16 cellular contexts compared by ENCODE assay signal in the genomic region with DNA sequence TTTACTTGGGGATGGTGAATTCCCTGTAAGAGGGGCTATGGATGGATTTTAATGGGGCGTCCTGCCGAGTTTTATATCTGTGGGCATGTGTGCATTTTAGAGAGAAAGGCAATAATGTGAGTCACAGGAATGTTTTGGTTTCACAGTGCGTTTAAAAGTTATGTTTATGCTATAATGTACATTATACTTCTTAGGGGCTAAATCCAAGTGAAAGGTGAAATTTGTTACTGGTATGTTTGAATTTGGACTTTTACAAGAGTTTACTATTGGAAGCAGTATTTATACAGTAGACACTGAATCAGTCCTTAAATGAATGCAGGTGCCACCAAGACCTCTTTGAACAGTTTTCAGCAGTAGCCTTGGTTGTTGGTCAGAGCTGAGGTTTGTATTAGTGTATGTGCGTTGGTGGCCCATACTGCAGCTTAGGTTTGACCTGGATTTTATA. TPM values are rescaled to one million over a fixed set of nuclear protein-coding genes. Genes with fewer than 3 reads are reported as not detected.
DNase-seq lines count a peak whose midpoint lies in the region; ATAC-seq and TF ChIP-seq lines count a peak whose summit lies in the region.
"Had no signal": no experiment of that assay in that cellular context is flagged by ENCODE, and none has a peak within 500 bp of the region (broad histone marks: within the 10 kb centered on the region; RNA-seq: fewer than 3 reads in every experiment).

No MANE protein-coding gene starts in this region.

- BruUV-seq in A673 (replicated peaks; lab: Mats Ljungman, UMichigan) (no TSS peak), OCI-LY7 (replicated peaks; lab: Mats Ljungman, UMichigan) (no TSS peak)

- no peak overlapping the region for H3K27ac ChIP-seq in A673 (ENCODE audit: low read depth, low read length, poor library complexity, severe bottlenecking)
- no peak overlapping the region for H3K27ac ChIP-seq in DND-41 (ENCODE audit: low read length)
- H3K27ac ChIP-seq in OCI-LY7 (ENCODE audit: low read depth, low read length, poor library complexity, severe bottlenecking), result no peak overlapping the region
- H3K27ac ChIP-seq in fibroblast of lung (ENCODE audit: insufficient read depth, low read length), result no peak overlapping the region
- H3K27ac ChIP-seq: gastroesophageal sphincter, left lung, parathyroid adenoma had no signal

- TF ChIP-seq CTCF in A673 (conservative IDR thresholded peaks at IDR 0.05; ENCODE audit: low read depth, low read length) (no peak), DND-41 (IDR thresholded peaks at IDR 0.05; ENCODE audit: borderline replicate concordance, extremely low read depth, low read length, poor library complexity, severe bottlenecking) (no peak), OCI-LY7 (conservative IDR thresholded peaks at IDR 0.05; ENCODE audit: low read length) (no peak), fibroblast of lung (conservative IDR thresholded peaks at IDR 0.05 in 1 of 2, IDR thresholded peaks at IDR 0.05 in 1 of 2; ENCODE audit: low read depth in 1 of 2, low read length in 2 of 2) (no peak)

- no peak for ATAC-seq in DND-41 (ENCODE audit: insufficient read depth, low read depth)
- no peak for ATAC-seq in HG03097 (IDR thresholded peaks at IDR 0.05; ENCODE audit: low FRiP score, unreplicated experiment)
- no peak for ATAC-seq in HG03354 (IDR thresholded peaks at IDR 0.05; ENCODE audit: poor library complexity, severe bottlenecking, unreplicated experiment)
- no peak for ATAC-seq in left lobe of liver
- ATAC-seq: gastroesophageal sphincter, left lung had no signal

- no peaks in the 10 kb centered on the region for H3K9me2 ChIP-seq in OCI-LY7 (ENCODE audit: insufficient read depth, low read length)

- CTCF ChIA-PET in A673 (lab: Charles Lee), result no interaction called here
- CTCF ChIA-PET in OCI-LY7 (lab: Charles Lee; ENCODE audit: unreplicated experiment), result interaction anchor here (0.7 kb wide), 1 partner anchor 15 kb away, joined by 4 read pairs; no protein-coding TSS in a partner anchor

- intact Hi-C loops in A673 (cut with micrococcal nuclease; ENCODE audit: unreplicated experiment) (loop anchor here (10.0 kb wide), 1 partner anchor 217 kb away; no protein-coding TSS in a partner anchor), OCI-LY7 (cut with micrococcal nuclease; ENCODE audit: unreplicated experiment) (no loop called here)

- H3K4me1 ChIP-seq in A673 (ENCODE audit: insufficient read depth, low read length, poor library complexity, severe bottlenecking), result peaks cover 4% of the 10 kb centered on the region
- peaks cover 44% of the 10 kb centered on the region for H3K4me1 ChIP-seq in DND-41 (ENCODE audit: insufficient read depth, low read length)
- H3K4me1 ChIP-seq in OCI-LY7 (ENCODE audit: insufficient read depth, low read length, poor library complexity, severe bottlenecking), result peaks cover 38% of the 10 kb centered on the region
- H3K4me1 ChIP-seq in fibroblast of lung (ENCODE audit: control insufficient read depth, extremely low read depth, insufficient read depth, low read length), result no peaks in the 10 kb centered on the region
- H3K4me1 ChIP-seq: parathyroid adenoma had no signal

- H3K9ac ChIP-seq in DND-41 (ENCODE audit: low read depth, low read length), result no peak overlapping the region
- H3K9ac ChIP-seq in fibroblast of lung (ENCODE audit: insufficient read depth, low read length), result no peak overlapping the region
- H3K9ac ChIP-seq: parathyroid adenoma had no signal

- no peaks in the 10 kb centered on the region for H3K9me3 ChIP-seq in A673 (ENCODE audit: low read depth, low read length, poor library complexity, severe bottlenecking)
- no peaks in the 10 kb centered on the region for H3K9me3 ChIP-seq in DND-41 (ENCODE audit: insufficient read depth, low read length, severe bottlenecking)
- H3K9me3 ChIP-seq in OCI-LY7 (ENCODE audit: low read length), result no peaks in the 10 kb centered on the region
- H3K9me3 ChIP-seq in fibroblast of lung (ENCODE audit: control insufficient read depth, insufficient read depth, low read depth, low read length), result no peaks in the 10 kb centered on the region
- H3K9me3 ChIP-seq: gastroesophageal sphincter, left lung had no signal

- H4K20me1 ChIP-seq in DND-41 (ENCODE audit: insufficient read depth, low read length) (peaks cover 17% of the 10 kb centered on the region), OCI-LY7 (ENCODE audit: insufficient read depth, low read length) (peaks cover 12% of the 10 kb centered on the region; the same call in 1 of the 2 replicates), fibroblast of lung (ENCODE audit: control insufficient read depth, extremely low read depth, insufficient read depth, low read length) (no peaks in the 10 kb centered on the region)

- H3K36me3 ChIP-seq in A673 (ENCODE audit: insufficient read depth, low read length, poor library complexity, severe bottlenecking) (no peaks in the 10 kb centered on the region), DND-41 (ENCODE audit: insufficient read depth, low read length) (no peaks in the 10 kb centered on the region; the same call in 1 of the 2 replicates), OCI-LY7 (ENCODE audit: insufficient read depth, low read length) (no peaks in the 10 kb centered on the region), fibroblast of lung (ENCODE audit: control insufficient read depth, insufficient read depth, low read length) (no peaks in the 10 kb centered on the region)
- H3K36me3 ChIP-seq: gastroesophageal sphincter, left lung had no signal

- DNase-seq in A673 (ENCODE audit: low spot score) (peak; percentile 11), DND-41 (no peak), OCI-LY7 (ENCODE audit: low spot score) (no peak), fibroblast of lung (ENCODE audit: low read depth in 2 of 2) (peak in 1 of 2 donors; percentile 59), left lobe of liver (ENCODE audit: low spot score) (no peak)
- DNase-seq in activated CD4-positive, alpha-beta T cell treated with anti-CD3 and anti-CD28 coated beads for 4 hours, result no peak
- DNase-seq: activated gamma-delta T cell; aorta; GOT3; left lung; NK-92 treated with Interleukin-12 subunit alpha and Interleukin-12 subunit beta, amount 100 ng/mL, for 24 hours; small intestine had no signal

- H2AFZ ChIP-seq in DND-41 (ENCODE audit: low read depth, low read length), result no peak overlapping the region
- H2AFZ ChIP-seq in OCI-LY7 (ENCODE audit: low read length), result no peak overlapping the region
- no peak overlapping the region for H2AFZ ChIP-seq in fibroblast of lung (ENCODE audit: low read length)
- H2AFZ ChIP-seq: parathyroid adenoma had no signal

- POLR2A ChIA-PET in A673 (lab: Charles Lee; ENCODE audit: low non-redundant PET) (no interaction called here), OCI-LY7 (lab: Charles Lee) (interaction anchor here (0.6 to 1.0 kb wide), 2 partner anchors 13 to 33 kb away, joined by 3 to 4 read pairs; no protein-coding TSS in a partner anchor)

- H3K27me3 ChIP-seq in A673 (replicated peaks; ENCODE audit: insufficient read depth, low read depth, low read length, poor library complexity) (peaks cover 12% of the 10 kb centered on the region), DND-41 (ENCODE audit: insufficient read depth, low read length, poor library complexity) (no peaks in the 10 kb centered on the region), fibroblast of lung (ENCODE audit: control insufficient read depth, insufficient read depth, low read length) (no peaks in the 10 kb centered on the region)
- H3K27me3 ChIP-seq: gastroesophageal sphincter had no signal

- H3K4me3 ChIP-seq in A673 (ENCODE audit: low read depth, low read length, poor library complexity, severe bottlenecking) (no peak overlapping the region), DND-41 (ENCODE audit: low read depth in 1 of 2, low read length in 2 of 2) (no peak overlapping the region), OCI-LY7 (ENCODE audit: low read depth, low read length, poor library complexity, severe bottlenecking) (no peak overlapping the region), fibroblast of lung (replicated peaks in 1 of 4; ENCODE audit: control extremely low read depth in 1 of 4, insufficient read depth in 1 of 4, low read depth in 3 of 4, low read length in 4 of 4) (peak overlapping the region in 1 of 4 experiments; percentile 27)
- H3K4me3 ChIP-seq: gastroesophageal sphincter, left lung had no signal

- H3K79me2 ChIP-seq in DND-41 (ENCODE audit: insufficient read depth, low read length) (peaks cover 71% of the 10 kb centered on the region), OCI-LY7 (ENCODE audit: insufficient read depth, low read depth, low read length) (peaks cover 64% of the 10 kb centered on the region; the same call in 1 of the 2 replicates), fibroblast of lung (ENCODE audit: control insufficient read depth, insufficient read depth, low read length) (peaks cover 5% of the 10 kb centered on the region)

- peak overlapping the region; percentile 95; the same call in 1 of the 2 replicates for H3K4me2 ChIP-seq in DND-41 (ENCODE audit: insufficient read depth, low read length)
- peak overlapping the region; percentile 39; the same call in 1 of the 2 replicates for H3K4me2 ChIP-seq in OCI-LY7 (ENCODE audit: low read length)
- peak overlapping the region; percentile 32 for H3K4me2 ChIP-seq in fibroblast of lung (ENCODE audit: extremely low read depth, insufficient read depth, low read length)

RNA-seq across cellular contexts. Expression of a gene that starts 5.6 kb away (rescaled TPM):
- total RNA-seq in A673 (2021) (3.5 and 4.0 TPM in 2 replicates), OCI-LY7 (2022) (6.3 and 7.1 TPM in 2 replicates), fibroblast of lung (19.3 and 27.2 TPM in 2 replicates), left lobe of liver (5.5 TPM)
- total RNA-seq in OCI-LY7 (2014; rRNA removed; shearing (Covaris generic)), result 4.3 and 4.5 TPM in 2 replicates
- 3.4 and 4.1 TPM in 2 replicates for polyA plus RNA-seq in fibroblast of lung
- polyA plus RNA-seq in fibroblast of lung (2012), result 2.3 and 3.0 TPM in 2 replicates
- 0.67 and 2.2 TPM in 2 replicates for polyA minus RNA-seq in fibroblast of lung (ENCODE audit: low replicate concordance)

Comparison
In these comparisons a context has a peak if more than half of its experiments do, and no peak if none do; other contexts are left out.
1. H3K4me2 ChIP-seq: peak in every context shown above with its lines; median percentile 95 in DND-41; 39 in OCI-LY7; 32 in fibroblast of lung.